Comparison of ENCODE assay signal across 20 cellular contexts in the genomic region with DNA sequence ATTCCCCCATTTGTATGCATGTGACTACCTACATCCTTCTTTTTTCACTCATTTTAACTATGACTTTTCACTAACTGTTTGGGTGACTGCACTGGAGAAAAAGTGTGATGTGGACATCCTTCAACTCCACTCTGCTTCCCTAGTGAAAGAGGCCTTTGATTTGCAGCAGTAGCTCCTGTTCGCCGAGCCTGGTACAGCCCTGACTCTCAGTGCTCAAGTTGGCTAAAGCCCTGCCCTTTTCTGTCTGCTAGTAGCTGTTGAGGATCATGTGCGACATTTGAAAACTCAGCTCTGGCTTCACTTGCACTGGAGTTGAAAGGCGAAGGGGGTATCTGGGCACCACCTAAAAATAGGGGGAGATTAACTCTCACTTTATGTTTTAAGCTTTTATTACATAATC. TPM values are rescaled to one million over a fixed set of nuclear protein-coding genes. Genes with fewer than 3 reads are reported as not detected.
A peak's percentile ranks its signal among the peaks of the same experiment; 100 is the strongest.
DNase-seq lines count a peak whose midpoint lies in the region; ATAC-seq and TF ChIP-seq lines count a peak whose summit lies in the region.
"Had no signal": no experiment of that assay in that cellular context is flagged by ENCODE, and none has a peak within 500 bp of the region (broad histone marks: within the 10 kb centered on the region; RNA-seq: fewer than 3 reads in every experiment).

No MANE protein-coding gene starts in this region.

- DNase-seq in ascending aorta (ENCODE audit: low spot score in 2 of 2) (no peak), middle frontal gyrus (ENCODE audit: extremely low spot score, low spot score) (peak; percentile 14), gastrocnemius medialis (no peak), cerebellar nuclear complex (lab: John Stamatoyannopoulos, UW) (no peak), T1000 (lab: John Stamatoyannopoulos, UW) (no peak), testis (no peak)
- DNase-seq: Caco-2, IMR-90, NCI-H1417, NCI-H1930, NCI-H2171 treated with DMSO at 0.1 percent for 48 hours, NCI-H510A, NCI-H82 had no signal

- peaks cover 13 to 47% of the 10 kb centered on the region in 2 donors for H3K4me1 ChIP-seq in ascending aorta
- peaks cover 12 to 99% (median 55%) of the 10 kb centered on the region in 3 donors for H3K4me1 ChIP-seq in gastroesophageal sphincter
- peaks cover 44 to 71% of the 10 kb centered on the region in 2 donors for H3K4me1 ChIP-seq in gastrocnemius medialis
- H3K4me1 ChIP-seq in testis = peaks cover 3% of the 10 kb centered on the region
- H3K4me1 ChIP-seq: A549, Caco-2, HAP-1 had no signal

- H3K9me3 ChIP-seq in ascending aorta (no peaks in the 10 kb centered on the region), gastroesophageal sphincter (no peaks in the 10 kb centered on the region), gastrocnemius medialis (no peaks in the 10 kb centered on the region), testis (no peaks in the 10 kb centered on the region)
- H3K9me3 ChIP-seq: A549, Caco-2, HAP-1 had no signal

- H3K4me3 ChIP-seq in ascending aorta (no peak overlapping the region), gastroesophageal sphincter (no peak overlapping the region), gastrocnemius medialis (no peak overlapping the region), testis (no peak overlapping the region)
- H3K4me3 ChIP-seq: A549, HAP-1 had no signal

- intact Hi-C loops in ascending aorta (cut with DNase I) (no loop called here), gastrocnemius medialis (cut with DNase I; ENCODE audit: low total_unique reads) (no loop called here), testis (cut with DNase I; ENCODE audit: low total_unique reads) (no loop called here)

- TF ChIP-seq POLR2A in gastroesophageal sphincter (IDR thresholded peaks at IDR 0.05) = no peak
- no peak for TF ChIP-seq POLR2A in gastrocnemius medialis (IDR thresholded peaks at IDR 0.05)
- no peak for TF ChIP-seq POLR2A in testis (IDR thresholded peaks at IDR 0.05)

- in situ Hi-C loops in gastrocnemius medialis (cut with MboI; ENCODE audit: low sequenced_read_pairs in 4 of 4) = no loop called here

- WGBS in gastroesophageal sphincter (ENCODE audit: low coverage in 1 of 2), 2 donors = 64% methylated on average over 3 of the region's 4 CpGs; no CpG with 5 or more reads in 1 of the 2 donors
- 91 to 94% methylated on average over 4 of the region's 4 CpGs for WGBS in testis, 2 donors

- H3K36me3 ChIP-seq in ascending aorta (no peaks in the 10 kb centered on the region), gastroesophageal sphincter (no peaks in the 10 kb centered on the region), gastrocnemius medialis (no peaks in the 10 kb centered on the region), testis (ENCODE audit: low read depth, missing control alignments) (no peaks in the 10 kb centered on the region)
- H3K36me3 ChIP-seq: HAP-1 had no signal

- no peak for TF ChIP-seq EP300 in gastroesophageal sphincter (IDR thresholded peaks at IDR 0.05)

- H3K27me3 ChIP-seq in ascending aorta (no peaks in the 10 kb centered on the region), gastroesophageal sphincter (no peaks in the 10 kb centered on the region), gastrocnemius medialis (no peaks in the 10 kb centered on the region), testis (no peaks in the 10 kb centered on the region)

- TF ChIP-seq CTCF in ascending aorta (IDR thresholded peaks at IDR 0.05) = no peak
- no peak for TF ChIP-seq CTCF in gastroesophageal sphincter (IDR thresholded peaks at IDR 0.05)
- no peak for TF ChIP-seq CTCF in gastrocnemius medialis (IDR thresholded peaks at IDR 0.05 in 4 of 5, conservative IDR thresholded peaks at IDR 0.05 in 1 of 5)
- no peak for TF ChIP-seq CTCF in testis (IDR thresholded peaks at IDR 0.05)

- H3K27ac ChIP-seq in ascending aorta (peak overlapping the region; percentile 38 to 65), gastroesophageal sphincter (peak overlapping the region; percentile 6 to 99 (median 78)), gastrocnemius medialis (peak overlapping the region; percentile 54 to 88 (median 70)), testis (no peak overlapping the region)
- H3K27ac ChIP-seq: A549 had no signal

- ATAC-seq in gastroesophageal sphincter = no peak
- no peak for ATAC-seq in gastrocnemius medialis
- ATAC-seq in HG02852 (IDR thresholded peaks at IDR 0.05; ENCODE audit: unreplicated experiment) = no peak
- ATAC-seq: A549, Panc1 had no signal

RNA-seq across cellular contexts. Expression of a gene that starts 42.1 kb away (rescaled TPM):
- total RNA-seq in ascending aorta (44.0 TPM), gastroesophageal sphincter (100 to 1,000 TPM; 200 to 373 (median 270) TPM), gastrocnemius medialis (10 to 100 TPM; 25.9 to 84.0 (median 48.5) TPM), testis (10 to 100 TPM; 64.5 to 66.1 TPM)
- polyA plus RNA-seq in testis (ENCODE audit: insufficient read depth, low read depth, low replicate concordance) = 37.4 TPM
- total RNA-seq: Caco-2, HT-29 had no signal
- polyA plus RNA-seq: A549, CD14-positive monocyte had no signal

Comparison
In these comparisons a context has a peak if more than half of its experiments do, and no peak if none do; other contexts are left out.
1. H3K27ac ChIP-seq: peak in ascending aorta (2 of 2), gastroesophageal sphincter (4 of 4) and gastrocnemius medialis (4 of 4); none in testis (0 of 2).